Comparison of ENCODE assay signal across 8 cellular contexts in genomic region chr19:48993175-48994034, GRCh38. TPM values are rescaled to one million over a fixed set of nuclear protein-coding genes. Genes with fewer than 3 reads are reported as not detected.
DNase-seq lines count a peak whose midpoint lies in the region; ATAC-seq and TF ChIP-seq lines count a peak whose summit lies in the region.

Gene GYS1, minus strand, starts transcription at chr19:48993309. Its CDS starts 197 bp downstream, at chr19:48993112.
Gene RUVBL2, plus strand, starts transcription at chr19:48993887. Its CDS starts 25 bp downstream, at chr19:48993912.

- in situ Hi-C loops in KBM-7 (cut with MboI; ENCODE audit: low pct_unique_long_range_greater_than_20kb, low sequenced_read_pairs): no loop called here

- H3K9me3 ChIP-seq in esophagus (ENCODE audit: control insufficient read depth in 2 of 2, insufficient read depth in 1 of 2, low read depth in 1 of 2, low read length in 1 of 2) (no peaks in the 10 kb centered on the region), muscle layer of colon (ENCODE audit: low read length) (no peaks in the 10 kb centered on the region)

- WGBS in esophagus, 2 donors: 0 to 1% methylated on average over 55 to 56 of the region's 56 CpGs

- peak within 1 kb of the TSS; percentile 94 to 98 for H3K27ac ChIP-seq in esophagus (ENCODE audit: low read depth in 2 of 2, low read length in 1 of 2)
- peak within 1 kb of the TSS; percentile 97 for H3K27ac ChIP-seq in muscle layer of colon (ENCODE audit: low read depth, low read length)

- H3K27me3 ChIP-seq in esophagus (ENCODE audit: control insufficient read depth in 1 of 2, insufficient read depth in 2 of 2, low read length in 2 of 2) (no peaks in the 10 kb centered on the region), muscle layer of colon (ENCODE audit: control insufficient read depth in 1 of 2, insufficient read depth in 2 of 2, low read length in 2 of 2) (no peaks in the 10 kb centered on the region)

- H3K4me1 Mint-ChIP-seq in activated T-cell treated with anti-CD3 and anti-CD28 coated beads, Interleukin-2, amount 50 U/mL, for 4 hours (ENCODE audit: low read depth): peaks cover 33% of the 10 kb centered on the region

- H3K27me3 Mint-ChIP-seq in activated T-cell treated with anti-CD3 and anti-CD28 coated beads, Interleukin-2, amount 50 U/mL, for 4 hours (ENCODE audit: low read depth): no peaks in the 10 kb centered on the region

- H3K36me3 Mint-ChIP-seq in activated T-cell treated with anti-CD3 and anti-CD28 coated beads, Interleukin-2, amount 50 U/mL, for 4 hours (ENCODE audit: insufficient read depth): peaks cover 20% of the 10 kb centered on the region

- peak within 1 kb of the TSS; percentile 95 for H3K4me3 Mint-ChIP-seq in activated T-cell treated with anti-CD3 and anti-CD28 coated beads, Interleukin-2, amount 50 U/mL, for 4 hours

- H3K9me3 Mint-ChIP-seq in activated T-cell treated with anti-CD3 and anti-CD28 coated beads, Interleukin-2, amount 50 U/mL, for 4 hours: no peaks in the 10 kb centered on the region

- DNase-seq in DMS53 (lab: John Stamatoyannopoulos, UW) (peak; percentile 100), KBM-7 (peak; percentile 100)
- DNase-seq in activated T-cell treated with anti-CD3 and anti-CD28 coated beads, Interleukin-2, amount 50 U/mL, for 4 hours: peak; percentile 99
- peak; percentile 98 to 99 for DNase-seq in stimulated activated CD8-positive, alpha-beta memory T cell treated with anti-CD3 and anti-CD28 coated beads, Interleukin-7, amount 100 ng/mL, for 4 hours (ENCODE audit: low read depth in 2 of 2)

- ATAC-seq in GM21619 (IDR thresholded peaks at IDR 0.05; ENCODE audit: unreplicated experiment): peak; percentile 78
- ATAC-seq in activated T-cell treated with anti-CD3 and anti-CD28 coated beads, Interleukin-2, amount 50 U/mL, for 4 hours: peak; percentile 94 to 95

- peak within 1 kb of the TSS; percentile 95 for H3K9ac ChIP-seq in muscle layer of colon (ENCODE audit: low read length)

- H3K4me3 ChIP-seq in esophagus (ENCODE audit: low read depth in 1 of 2, low read length in 2 of 2) (peak within 1 kb of the TSS; percentile 62 to 89), muscle layer of colon (ENCODE audit: low read depth in 1 of 2, low read length in 2 of 2) (peak within 1 kb of the TSS; percentile 87 to 98)

- H3K4me1 ChIP-seq in esophagus (ENCODE audit: control insufficient read depth in 2 of 2, insufficient read depth in 2 of 2, low read length in 1 of 2): peaks cover 14 to 15% of the 10 kb centered on the region in 2 donors
- H3K4me1 ChIP-seq in muscle layer of colon (ENCODE audit: insufficient read depth, low read length): peaks cover 28% of the 10 kb centered on the region

- H3K36me3 ChIP-seq in esophagus (ENCODE audit: control insufficient read depth in 2 of 2, insufficient read depth in 2 of 2, low read length in 1 of 2) (peaks cover 0 to 11% of the 10 kb centered on the region in 2 donors), muscle layer of colon (ENCODE audit: insufficient read depth, low read length) (peaks cover 6% of the 10 kb centered on the region)

TF ChIP-seq in PFSK-1, 5 proteins besides CTCF, POLR2A, EP300 and RAD21:
- no peak for TF ChIP-seq REST (IDR thresholded peaks at IDR 0.05; ENCODE audit: insufficient read depth in 1 of 2, low read depth in 2 of 2, low read length in 2 of 2)
- peak; percentile 96 for TF ChIP-seq TAF1 (IDR thresholded peaks at IDR 0.05; ENCODE audit: borderline replicate concordance, insufficient read depth, low read length)
- peak; percentile 19 for TF ChIP-seq FOXP2 (optimal IDR thresholded peaks at IDR 0.05; ENCODE audit: borderline replicate concordance, extremely low read depth, extremely low read length, insufficient read depth)
- peak; percentile 87 for TF ChIP-seq SIN3A (IDR thresholded peaks at IDR 0.05; ENCODE audit: borderline replicate concordance, insufficient read depth, low read length)
- peak; percentile 85 for TF ChIP-seq POLR2AphosphoS5 (IDR thresholded peaks at IDR 0.05; ENCODE audit: low read depth, low read length)

RNA-seq across cellular contexts. Expression of gene GYS1, which starts in this region (rescaled TPM):
- polyA plus RNA-seq in PFSK-1 (2012; ENCODE audit: insufficient read length, low read depth): 65.3 TPM
- 10 to 100 TPM; 34.5 to 41.1 (median 35.5) TPM for total RNA-seq in activated T-cell treated with anti-CD3 and anti-CD28 coated beads, Interleukin-2, amount 50 U/mL, for 4 hours
- polyA plus RNA-seq in esophagus: 10 to 100 TPM; 27.0 to 30.9 TPM

RNA-seq across cellular contexts. Expression of gene RUVBL2, which starts in this region (rescaled TPM):
- 340 TPM for polyA plus RNA-seq in PFSK-1 (2012; ENCODE audit: insufficient read length, low read depth)
- total RNA-seq in activated T-cell treated with anti-CD3 and anti-CD28 coated beads, Interleukin-2, amount 50 U/mL, for 4 hours: 100 to 1,000 TPM; 208 to 257 (median 230) TPM
- 10 to 100 TPM; 56.1 to 87.4 TPM for polyA plus RNA-seq in esophagus

Comparison
In these comparisons a context has a peak if more than half of its experiments do, and no peak if none do; other contexts are left out.
1. Peak in every context shown above with its lines: DNase-seq, ATAC-seq, H3K4me3 ChIP-seq and H3K27ac ChIP-seq.